In genomic region chr2:11698009-11698922, GRCh38 we compare ENCODE assay signal across 11 cellular contexts. TPM values are rescaled to one million over a fixed set of nuclear protein-coding genes. Genes with fewer than 3 reads are reported as not detected.
DNase-seq lines count a peak whose midpoint lies in the region; ATAC-seq and TF ChIP-seq lines count a peak whose summit lies in the region.
"Had no signal": no experiment of that assay in that cellular context is flagged by ENCODE, and none has a peak within 500 bp of the region (broad histone marks: within the 10 kb centered on the region; RNA-seq: fewer than 3 reads in every experiment).

No MANE protein-coding gene starts in this region.

- intact Hi-C loops in left cardiac atrium (cut with DNase I) (loop anchor here in 1 of 2 donors (10.0 kb wide), 1 partner anchor 47 kb away; the partner anchor contains the start of gene LPIN1), sciatic nerve (cut with DNase I) (no loop called here)

- ATAC-seq in left cardiac atrium (peak; percentile 78 to 80), sciatic nerve (peak; percentile 89), GM18519 (IDR thresholded peaks at IDR 0.05; ENCODE audit: low FRiP score, unreplicated experiment) (no peak), GM18505 (IDR thresholded peaks at IDR 0.05; ENCODE audit: unreplicated experiment) (no peak), HG03280 (IDR thresholded peaks at IDR 0.05; ENCODE audit: unreplicated experiment) (no peak), GM21723 (IDR thresholded peaks at IDR 0.05; ENCODE audit: unreplicated experiment) (no peak)

- peak; percentile 56 for DNase-seq in Daoy (ENCODE audit: low read depth)
- DNase-seq in SK-N-DZ (ENCODE audit: low spot score) = peak; percentile 36
- DNase-seq in left cardiac atrium = peak; percentile 85
- no peak for DNase-seq in sciatic nerve (ENCODE audit: low spot score)
- DNase-seq: activated gamma-delta T cell treated with Interleukin-2 at 50 U/mL for 16 hours, NCI-H1417 treated with DMSO at 0.1 percent for 48 hours had no signal

- TF ChIP-seq POLR2A in GM18505 (IDR thresholded peaks at IDR 0.05; ENCODE audit: borderline replicate concordance, extremely low read depth, insufficient read depth, insufficient read length) = no peak

RNA-seq across cellular contexts. Expression of gene NTSR2, which starts 28.3 kb away (rescaled TPM):
- total RNA-seq in Daoy (2014; rRNA removed; shearing (Covaris generic)) = not detected in 2 replicates
- not detected in 2 replicates for polyA plus RNA-seq in SK-N-DZ (2014; cell fraction: cytosol; rRNA removed)
- polyA plus RNA-seq in SK-N-DZ (2014; cell fraction: nucleus; rRNA removed) = not detected in 2 replicates
- total RNA-seq in left cardiac atrium (under 1 TPM in 1 of 2 donors, not detected in 1; 0.24 TPM), sciatic nerve (not detected)
- total RNA-seq: Calu3 had no signal

RNA-seq across cellular contexts. Expression of gene LPIN1, which starts 48.2 kb away (rescaled TPM):
- 13.5 and 16.7 TPM in 2 replicates for total RNA-seq in Daoy (2014; rRNA removed; shearing (Covaris generic))
- 22.6 and 31.4 TPM in 2 replicates for polyA plus RNA-seq in SK-N-DZ (2014; cell fraction: cytosol; rRNA removed)
- 31.0 and 39.8 TPM in 2 replicates for polyA plus RNA-seq in SK-N-DZ (2014; cell fraction: nucleus; rRNA removed)
- total RNA-seq in left cardiac atrium (10 to 100 TPM; 38.7 to 69.1 TPM), sciatic nerve (141 TPM)

Comparison
In these comparisons a context has a peak if more than half of its experiments do, and no peak if none do; other contexts are left out.
1. ATAC-seq: peak in left cardiac atrium (2 of 2) and sciatic nerve (single experiment); none in GM18519 (single experiment), GM18505 (single experiment), HG03280 (single experiment) and GM21723 (single experiment).